Comparison of ENCODE assay signal across 9 cellular contexts in the genomic region with DNA sequence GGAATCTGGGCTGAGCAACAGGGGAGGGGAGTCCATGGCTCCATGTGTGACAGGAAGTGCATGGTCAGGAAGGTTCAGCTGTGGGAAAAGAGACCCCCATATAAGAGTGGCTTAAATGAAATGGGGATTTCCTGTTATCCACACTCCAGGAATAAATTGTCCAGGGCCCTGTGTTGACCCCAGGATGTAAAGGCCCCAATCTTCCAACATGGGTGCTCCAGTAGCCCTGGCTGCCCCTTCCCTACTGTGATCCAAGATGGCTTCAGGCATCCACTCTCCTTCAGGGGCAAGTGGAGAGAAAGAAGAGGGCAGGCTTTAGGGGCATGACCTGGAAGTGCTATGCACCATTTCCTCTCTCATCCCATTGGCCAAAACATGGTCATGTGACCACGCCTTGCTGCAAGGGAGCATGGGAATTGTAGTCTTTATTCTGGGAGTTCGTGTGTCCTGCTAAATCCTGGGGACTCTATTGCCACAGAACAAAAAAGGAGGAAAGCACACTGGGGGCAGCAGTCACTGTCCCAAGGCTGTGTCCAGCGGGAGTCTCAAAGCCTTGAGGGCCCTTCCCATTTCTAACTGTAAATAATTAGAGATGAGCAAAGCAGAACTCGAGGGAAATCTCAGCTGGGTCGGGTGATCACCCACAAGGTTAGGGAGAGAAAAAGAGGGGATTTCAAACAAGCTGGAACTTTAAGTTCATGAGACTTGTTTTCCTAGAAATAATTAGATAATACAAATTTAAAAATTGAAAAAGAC.
DNase-seq lines count a peak whose midpoint lies in the region; ATAC-seq and TF ChIP-seq lines count a peak whose summit lies in the region.
"Had no signal": no experiment of that assay in that cellular context is flagged by ENCODE, and none has a peak within 500 bp of the region (broad histone marks: within the 10 kb centered on the region; RNA-seq: fewer than 3 reads in every experiment).

No MANE protein-coding gene starts in this region.

- intact Hi-C loops in head of caudate nucleus (cut with DNase I): no loop called here
- intact Hi-C loops in prostate gland (cut with DNase I): no loop called here

- peak overlapping the region; percentile 36; the same call in 1 of the 2 replicates for H3K4me3 ChIP-seq in BLaER1
- peak overlapping the region; percentile 49 for H3K4me3 ChIP-seq in DOHH2 (ENCODE audit: low read length)
- no peak overlapping the region for H3K4me3 ChIP-seq in prostate gland

- no peak overlapping the region for H3K27ac ChIP-seq in BLaER1
- no peak overlapping the region for H3K27ac ChIP-seq in DOHH2 (ENCODE audit: low read depth, low read length)
- no peak overlapping the region for H3K27ac ChIP-seq in prostate gland
- H3K27ac ChIP-seq: parathyroid adenoma had no signal

- H3K9me2 ChIP-seq in DOHH2 (replicated peaks; ENCODE audit: control insufficient read depth, low read length): no peaks in the 10 kb centered on the region

- H3K4me2 ChIP-seq in BLaER1: no peak overlapping the region; the same call in 1 of the 2 replicates
- H3K4me2 ChIP-seq in DOHH2 (ENCODE audit: low read length): peak overlapping the region; percentile 29

- H3K9ac ChIP-seq in BLaER1: no peak overlapping the region
- H3K9ac ChIP-seq: parathyroid adenoma had no signal

- peaks cover 3% of the 10 kb centered on the region for H3K9me3 Mint-ChIP-seq in stimulated activated memory B cell treated with anti-CD40 and anti-IgM and Interleukin-4, amounts not matched to agents 10 μg/mL and 1 μg/mL and 100 μg/mL, for 72 hours

- H4K20me1 ChIP-seq in BLaER1 (no peaks in the 10 kb centered on the region), DOHH2 (ENCODE audit: control insufficient read depth, insufficient read depth, low read depth, low read length) (no peaks in the 10 kb centered on the region)

- TF ChIP-seq POLR2A in prostate gland (IDR thresholded peaks at IDR 0.05): no peak

- H3K4me3 Mint-ChIP-seq in stimulated activated memory B cell treated with anti-CD40 and anti-IgM and Interleukin-4, amounts not matched to agents 10 μg/mL and 1 μg/mL and 100 μg/mL, for 72 hours: no peak overlapping the region

- 87% methylated on average over 5 of the region's 5 CpGs for WGBS in prostate gland

- DNase-seq in NCI-H526 treated with DMSO at 0.1 percent for 48 hours (lab: John Stamatoyannopoulos, UW): peak; percentile 42
- peak in 27 of 42 donors; percentile 17 to 77 (median 52) for DNase-seq in head of caudate nucleus
- DNase-seq in KG1 (lab: John Stamatoyannopoulos, UW): no peak
- DNase-seq in HCEC 1CT: no peak
- DNase-seq in prostate gland (ENCODE audit: low spot score): no peak

- no peaks in the 10 kb centered on the region for H3F3A ChIP-seq in DOHH2 (ENCODE audit: control insufficient read depth, insufficient read depth)

- no peak overlapping the region for H3K27ac Mint-ChIP-seq in stimulated activated memory B cell treated with anti-CD40 and anti-IgM and Interleukin-4, amounts not matched to agents 10 μg/mL and 1 μg/mL and 100 μg/mL, for 72 hours

- peaks cover 16% of the 10 kb centered on the region for H3K4me1 Mint-ChIP-seq in stimulated activated memory B cell treated with anti-CD40 and anti-IgM and Interleukin-4, amounts not matched to agents 10 μg/mL and 1 μg/mL and 100 μg/mL, for 72 hours

- H3K36me3 ChIP-seq in BLaER1 (no peaks in the 10 kb centered on the region), DOHH2 (ENCODE audit: control insufficient read depth, low read length) (no peaks in the 10 kb centered on the region), prostate gland (no peaks in the 10 kb centered on the region)

- H3K9me3 ChIP-seq in BLaER1 (peaks cover 26% of the 10 kb centered on the region), DOHH2 (ENCODE audit: control insufficient read depth, insufficient read depth, low read length) (peaks cover 7% of the 10 kb centered on the region; the same call in 1 of the 2 replicates), prostate gland (no peaks in the 10 kb centered on the region)

- no peaks in the 10 kb centered on the region for H3K36me3 Mint-ChIP-seq in stimulated activated memory B cell treated with anti-CD40 and anti-IgM and Interleukin-4, amounts not matched to agents 10 μg/mL and 1 μg/mL and 100 μg/mL, for 72 hours

- TF ChIP-seq CTCF in DOHH2 (IDR thresholded peaks at IDR 0.05; ENCODE audit: low read depth, low read length, poor library complexity, severe bottlenecking): no peak
- no peak for TF ChIP-seq CTCF in prostate gland (IDR thresholded peaks at IDR 0.05)

- no peaks in the 10 kb centered on the region for H3K27me3 ChIP-seq in BLaER1
- no peaks in the 10 kb centered on the region for H3K27me3 ChIP-seq in DOHH2 (ENCODE audit: control insufficient read depth, low read length)
- H3K27me3 ChIP-seq in prostate gland (replicated peaks; ENCODE audit: insufficient read depth): no peaks in the 10 kb centered on the region

- peaks cover 21% of the 10 kb centered on the region for H3K27me3 Mint-ChIP-seq in stimulated activated memory B cell treated with anti-CD40 and anti-IgM and Interleukin-4, amounts not matched to agents 10 μg/mL and 1 μg/mL and 100 μg/mL, for 72 hours

- H3K4me1 ChIP-seq in BLaER1: peaks cover 28% of the 10 kb centered on the region
- peaks cover 4% of the 10 kb centered on the region; the same call in 1 of the 2 replicates for H3K4me1 ChIP-seq in DOHH2 (ENCODE audit: control insufficient read depth, low read length)
- no peaks in the 10 kb centered on the region for H3K4me1 ChIP-seq in prostate gland (replicated peaks)
- H3K4me1 ChIP-seq: parathyroid adenoma had no signal

- no peaks in the 10 kb centered on the region for H3K79me2 ChIP-seq in DOHH2 (ENCODE audit: control insufficient read depth, low read length)
- H3K79me2 ChIP-seq: parathyroid adenoma had no signal

- ATAC-seq in stimulated activated memory B cell treated with anti-CD40 and anti-IgM and Interleukin-4, amounts not matched to agents 10 μg/mL and 1 μg/mL and 100 μg/mL, for 72 hours: no peak

Comparison
In these comparisons a context has a peak if more than half of its experiments do, and no peak if none do; other contexts are left out.
1. H3K4me3 ChIP-seq: peak in BLaER1 (single experiment) and DOHH2 (single experiment); none in prostate gland (0 of 2).
2. DNase-seq: peak in NCI-H526 treated with DMSO at 0.1 percent for 48 hours (single experiment) and head of caudate nucleus (27 of 42); none in KG1 (single experiment), HCEC 1CT (single experiment) and prostate gland (single experiment).